In the genomic region with DNA sequence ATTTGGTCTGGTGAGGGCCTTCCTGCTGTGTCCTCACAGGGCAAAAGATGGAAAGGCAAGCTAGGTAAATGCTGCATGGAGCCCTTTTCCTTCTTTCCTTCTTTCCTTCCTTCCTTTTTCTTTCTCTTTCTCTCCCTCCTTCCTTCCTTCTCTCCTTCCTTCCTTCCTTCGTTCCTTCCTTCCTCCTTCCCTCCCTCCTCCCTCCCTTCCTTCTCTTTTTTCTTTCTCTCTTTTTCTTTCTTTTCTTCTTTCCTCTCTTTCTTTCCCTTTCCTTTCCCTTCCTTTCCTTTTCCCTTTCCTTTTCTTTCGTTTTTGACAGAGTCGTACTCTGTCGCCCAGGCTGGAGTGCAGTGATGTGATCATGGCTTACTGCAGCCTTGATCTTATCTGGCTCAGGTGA, we compare ENCODE assay signal across 38 cellular contexts.
"Had no signal": no experiment of that assay in that cellular context is flagged by ENCODE, and none has a peak within 500 bp of the region (broad histone marks: within the 10 kb centered on the region; RNA-seq: fewer than 3 reads in every experiment).

No MANE protein-coding gene starts in this region.

- H3K27ac ChIP-seq: adrenal gland, ascending aorta, body of pancreas, brain microvascular endothelial cell, breast epithelium, cardiac muscle cell had no signal

- H3K9me3 ChIP-seq: adrenal gland, ascending aorta, body of pancreas, breast epithelium had no signal

- ATAC-seq: activated naive CD4-positive, alpha-beta T cell treated with anti-CD3 and anti-CD28 coated beads, Interleukin-2, amount 50 U/mL, for 72 hours; activated naive CD8-positive, alpha-beta T cell treated with anti-CD3 and anti-CD28 coated beads, Interleukin-2, amount 50 U/mL, for 24 hours; activated T-cell treated with anti-CD3 and anti-CD28 coated beads, Interleukin-2, amount 50 U/mL, for 4 hours; activated T-cell treated with anti-CD3 and anti-CD28 coated beads, Interleukin-2, amount 50 U/mL, for 72 hours; activated T-helper 17 cell treated with anti-CD3 and anti-CD28 coated beads, Interleukin-2, amount 50 U/mL, for 72 hours; body of pancreas had no signal

- H3K36me3 ChIP-seq: adrenal gland, ascending aorta, brain microvascular endothelial cell, breast epithelium, cardiac muscle cell had no signal

- H3K27me3 ChIP-seq: adrenal gland, ascending aorta, body of pancreas, brain microvascular endothelial cell, breast epithelium, cardiac muscle cell had no signal

- FAIRE-seq: astrocyte, bronchial epithelial cell, colon had no signal

- H3K36me3 Mint-ChIP-seq: activated naive CD4-positive, alpha-beta T cell treated with anti-CD3 and anti-CD28 coated beads, Interleukin-2, amount 50 U/mL, for 24 hours; activated naive CD8-positive, alpha-beta T cell had no signal

- H3K4me1 Mint-ChIP-seq: activated naive CD4-positive, alpha-beta T cell treated with anti-CD3 and anti-CD28 coated beads, Interleukin-2, amount 50 U/mL, for 24 hours; activated naive CD8-positive, alpha-beta T cell treated with anti-CD3 and anti-CD28 coated beads, Interleukin-2, amount 50 U/mL, for 24 hours; activated T-helper 17 cell treated with anti-CD3 and anti-CD28 coated beads, Interleukin-2, amount 50 U/mL, for 72 hours; brain; central memory CD8-positive, alpha-beta T cell had no signal

- H3K27ac Mint-ChIP-seq: activated naive CD4-positive, alpha-beta T cell treated with anti-CD3 and anti-CD28 coated beads for 36 hours; activated naive CD4-positive, alpha-beta T cell treated with anti-CD3 and anti-CD28 coated beads, Interleukin-2, amount 10 ng/mL, durations not matched to agents 7 days and 5 days; activated naive CD4-positive, alpha-beta T cell treated with anti-CD3 and anti-CD28 coated beads, Interleukin-2, amount 50 U/mL, for 24 hours; activated naive CD4-positive, alpha-beta T cell treated with anti-CD3 and anti-CD28 coated beads, Interleukin-2, amount 50 U/mL, for 72 hours; activated naive CD8-positive, alpha-beta T cell; activated naive CD8-positive, alpha-beta T cell treated with anti-CD3 and anti-CD28 coated beads, Interleukin-2, amount 50 U/mL, for 24 hours; activated T-cell treated with anti-CD3 and anti-CD28 coated beads, Interleukin-2, amount 50 U/mL, for 24 hours; activated T-cell treated with anti-CD3 and anti-CD28 coated beads, Interleukin-2, amount 50 U/mL, for 72 hours; activated T-helper 1 cell treated with anti-CD3 and anti-CD28 coated beads, Interleukin-12 subunit alpha, Interleukin-12 subunit beta, Interleukin-2, Interleukin-4 antibody, amounts not matched to agents 30 ng/mL and 10 ng/mL and 1 ng/mL, durations not matched to agents 14 hours and 24 hours and 36 hours; activated T-helper 17 cell treated with anti-CD3 and anti-CD28 coated beads, Interleukin-2, amount 50 U/mL, for 72 hours; activated T-helper 2 cell treated with anti-CD3 and anti-CD28 coated beads, Interferon-gamma antibody, Interleukin-2, Interleukin-4, amounts not matched to agents 10 μg/mL and 5 μg/mL and 100 μg/mL, durations not matched to agents 14 hours and 24 hours and 36 hours; brain had no signal

- H3K9me3 Mint-ChIP-seq: activated naive CD4-positive, alpha-beta T cell treated with anti-CD3 and anti-CD28 coated beads for 36 hours; activated naive CD4-positive, alpha-beta T cell treated with anti-CD3 and anti-CD28 coated beads, Interleukin-2, amount 10 ng/mL, durations not matched to agents 7 days and 5 days; activated naive CD4-positive, alpha-beta T cell treated with anti-CD3 and anti-CD28 coated beads, Interleukin-2, amount 50 U/mL, for 24 hours; activated naive CD4-positive, alpha-beta T cell treated with anti-CD3 and anti-CD28 coated beads, Interleukin-2, amount 50 U/mL, for 72 hours; activated naive CD8-positive, alpha-beta T cell treated with anti-CD3 and anti-CD28 coated beads, Interleukin-2, amount 50 U/mL, for 24 hours; activated T-cell treated with anti-CD3 and anti-CD28 coated beads, Interleukin-2, amount 50 U/mL, for 24 hours; activated T-cell treated with anti-CD3 and anti-CD28 coated beads, Interleukin-2, amount 50 U/mL, for 4 hours; activated T-cell treated with anti-CD3 and anti-CD28 coated beads, Interleukin-2, amount 50 U/mL, for 72 hours; activated T-helper 1 cell treated with anti-CD3 and anti-CD28 coated beads, Interleukin-12 subunit alpha, Interleukin-12 subunit beta, Interleukin-2, Interleukin-4 antibody, amounts not matched to agents 30 ng/mL and 10 ng/mL and 1 ng/mL, durations not matched to agents 14 hours and 24 hours and 36 hours; activated T-helper 17 cell treated with anti-CD3 and anti-CD28 coated beads, Interleukin-2, amount 50 U/mL, for 72 hours; activated T-helper 2 cell treated with anti-CD3 and anti-CD28 coated beads, Interferon-gamma antibody, Interleukin-2, Interleukin-4, amounts not matched to agents 10 μg/mL and 5 μg/mL and 100 μg/mL, durations not matched to agents 14 hours and 24 hours and 36 hours; brain; central memory CD8-positive, alpha-beta T cell had no signal

- H3K27me3 Mint-ChIP-seq: activated naive CD4-positive, alpha-beta T cell treated with anti-CD3 and anti-CD28 coated beads, Interleukin-2, amount 50 U/mL, for 24 hours; activated naive CD8-positive, alpha-beta T cell; activated naive CD8-positive, alpha-beta T cell treated with anti-CD3 and anti-CD28 coated beads, Interleukin-2, amount 50 U/mL, for 24 hours; activated T-cell treated with anti-CD3 and anti-CD28 coated beads, Interleukin-2, amount 50 U/mL, for 24 hours; activated T-helper 17 cell treated with anti-CD3 and anti-CD28 coated beads, Interleukin-2, amount 50 U/mL, for 72 hours; brain; central memory CD8-positive, alpha-beta T cell had no signal

- H3K4me3 ChIP-seq: adrenal gland, ascending aorta, body of pancreas, breast epithelium, cardiac muscle cell had no signal

- H3K4me3 Mint-ChIP-seq: activated naive CD4-positive, alpha-beta T cell treated with anti-CD3 and anti-CD28 coated beads for 36 hours; activated naive CD4-positive, alpha-beta T cell treated with anti-CD3 and anti-CD28 coated beads, Interleukin-2, amount 10 ng/mL, durations not matched to agents 7 days and 5 days; activated naive CD4-positive, alpha-beta T cell treated with anti-CD3 and anti-CD28 coated beads, Interleukin-2, amount 50 U/mL, for 24 hours; activated naive CD8-positive, alpha-beta T cell; activated naive CD8-positive, alpha-beta T cell treated with anti-CD3 and anti-CD28 coated beads, Interleukin-2, amount 50 U/mL, for 24 hours; activated T-cell treated with anti-CD3 and anti-CD28 coated beads, Interleukin-2, amount 50 U/mL, for 24 hours; activated T-cell treated with anti-CD3 and anti-CD28 coated beads, Interleukin-2, amount 50 U/mL, for 4 hours; activated T-cell treated with anti-CD3 and anti-CD28 coated beads, Interleukin-2, amount 50 U/mL, for 72 hours; activated T-helper 1 cell treated with anti-CD3 and anti-CD28 coated beads, Interleukin-12 subunit alpha, Interleukin-12 subunit beta, Interleukin-2, Interleukin-4 antibody, amounts not matched to agents 30 ng/mL and 10 ng/mL and 1 ng/mL, durations not matched to agents 14 hours and 24 hours and 36 hours; activated T-helper 17 cell treated with anti-CD3 and anti-CD28 coated beads, Interleukin-2, amount 50 U/mL, for 72 hours; brain; central memory CD8-positive, alpha-beta T cell had no signal

- H3K4me1 ChIP-seq: adrenal gland, ascending aorta, body of pancreas, breast epithelium had no signal

- DNase-seq: activated effector memory CD4-positive, alpha-beta T cell treated with anti-CD3 and anti-CD28 coated beads, Interleukin-2, amount 50 U/mL, for 16 hours; activated effector memory CD4-positive, alpha-beta T cell treated with Interleukin-2 at 50 U/mL for 16 hours; activated gamma-delta T cell; activated gamma-delta T cell treated with Interleukin-2 at 50 U/mL for 16 hours; activated naive CD4-positive, alpha-beta T cell; activated naive CD4-positive, alpha-beta T cell treated with anti-CD3 and anti-CD28 coated beads for 36 hours; activated naive CD4-positive, alpha-beta T cell treated with anti-CD3 and anti-CD28 coated beads, Interleukin-2, amount 10 ng/mL, durations not matched to agents 7 days and 5 days; activated naive CD4-positive, alpha-beta T cell treated with anti-CD3 and anti-CD28 coated beads, Interleukin-2, amount 50 U/mL, for 16 hours; activated naive CD4-positive, alpha-beta T cell treated with Interleukin-2 at 50 U/mL for 16 hours; activated naive CD8-positive, alpha-beta T cell treated with anti-CD3 and anti-CD28 coated beads, Interleukin-2, amount 50 U/mL, for 24 hours; activated T-cell treated with anti-CD3 and anti-CD28 coated beads, Interleukin-2, amount 50 U/mL, for 1 hour; activated T-cell treated with anti-CD3 and anti-CD28 coated beads, Interleukin-2, amount 50 U/mL, for 24 hours; activated T-cell treated with anti-CD3 and anti-CD28 coated beads, Interleukin-2, amount 50 U/mL, for 4 hours; activated T-cell treated with anti-CD3 and anti-CD28 coated beads, Interleukin-2, amount 50 U/mL, for 48 hours; activated T-cell treated with anti-CD3 and anti-CD28 coated beads, Interleukin-2, amount 50 U/mL, for 72 hours; adrenal gland; amniotic stem cell; amygdala; anterior cingulate cortex; body of pancreas; brain microvascular endothelial cell; caudate nucleus; central memory CD4-positive, alpha-beta T cell; cerebellar nuclear complex had no signal
